Comparison of ENCODE assay signal across 1 cellular context in genomic region chrX:106774981-106775380, GRCh38.
TF ChIP-seq lines count a peak whose summit lies in the region.

No MANE protein-coding gene starts in this region.

TF ChIP-seq in HepG2, 621 proteins besides CTCF, POLR2A, EP300 and RAD21 (continued from another document):
- TF ChIP-seq ZBTB10 (CRISPR knock-in tag; IDR thresholded peaks at IDR 0.05; ENCODE audit: borderline replicate concordance), result no peak
- TF ChIP-seq STAT6 (CRISPR knock-in tag; IDR thresholded peaks at IDR 0.05; ENCODE audit: borderline replicate concordance), result no peak
- TF ChIP-seq E2F5 (CRISPR knock-in tag; conservative IDR thresholded peaks at IDR 0.05), result no peak
- TF ChIP-seq ZNF383 (CRISPR knock-in tag; IDR thresholded peaks at IDR 0.05; ENCODE audit: borderline replicate concordance), result no peak
- no peak for TF ChIP-seq ATRX (CRISPR knock-in tag; IDR thresholded peaks at IDR 0.05; ENCODE audit: borderline replicate concordance)
- TF ChIP-seq TMF1 (CRISPR knock-in tag; IDR thresholded peaks at IDR 0.05; ENCODE audit: low read depth), result no peak
- TF ChIP-seq ZNF616 (CRISPR knock-in tag; IDR thresholded peaks at IDR 0.05; ENCODE audit: low read depth), result no peak
- no peak for TF ChIP-seq SCMH1 (CRISPR knock-in tag; IDR thresholded peaks at IDR 0.05; ENCODE audit: borderline replicate concordance)
- TF ChIP-seq ZNF790 (CRISPR knock-in tag; IDR thresholded peaks at IDR 0.05; ENCODE audit: borderline replicate concordance), result no peak
